ENCODE assay signal across 1 cellular context in the genomic region with DNA sequence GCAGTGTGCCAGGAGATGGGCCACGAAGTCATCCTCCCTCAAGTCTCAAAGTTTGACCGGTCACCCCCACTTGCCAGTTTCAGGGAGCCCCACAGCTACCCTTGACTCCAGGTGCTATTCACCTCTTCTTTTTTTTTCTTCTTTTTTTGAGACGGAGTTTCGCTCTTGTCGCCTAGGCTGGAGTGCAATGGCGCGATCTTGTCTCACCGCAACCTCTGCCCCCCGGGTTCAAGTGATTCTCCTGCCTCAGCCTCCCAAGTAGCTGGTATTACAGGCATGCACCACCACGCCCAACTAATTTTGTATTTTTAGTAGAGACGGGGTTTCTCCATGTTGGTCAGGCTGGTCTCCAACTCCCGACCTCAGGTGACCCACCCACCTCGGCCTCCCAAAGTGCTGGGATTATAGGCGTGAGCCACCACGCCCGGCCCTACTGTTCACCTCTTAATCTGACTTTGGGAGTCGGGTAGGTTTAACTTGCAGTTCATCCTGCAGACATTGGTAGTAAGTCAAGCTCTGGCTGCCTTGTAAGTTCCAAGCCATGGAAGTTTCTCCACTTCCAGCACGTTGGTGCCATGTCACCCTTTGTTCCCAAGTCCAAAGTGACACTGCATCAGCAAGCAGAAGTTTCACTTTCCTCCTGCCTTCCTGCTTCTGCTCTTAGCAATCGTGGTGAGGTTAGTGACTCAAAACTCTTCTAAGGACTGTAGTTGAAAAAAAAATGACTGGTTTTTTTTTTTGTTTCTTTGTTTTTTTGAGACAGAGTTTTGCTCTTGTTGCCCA.
TF ChIP-seq lines count a peak whose summit lies in the region.

No MANE protein-coding gene starts in this region.

TF ChIP-seq in GM12878, 131 proteins besides CTCF, POLR2A, EP300 and RAD21 (continues in another document):
- TF ChIP-seq, protein P1, sequence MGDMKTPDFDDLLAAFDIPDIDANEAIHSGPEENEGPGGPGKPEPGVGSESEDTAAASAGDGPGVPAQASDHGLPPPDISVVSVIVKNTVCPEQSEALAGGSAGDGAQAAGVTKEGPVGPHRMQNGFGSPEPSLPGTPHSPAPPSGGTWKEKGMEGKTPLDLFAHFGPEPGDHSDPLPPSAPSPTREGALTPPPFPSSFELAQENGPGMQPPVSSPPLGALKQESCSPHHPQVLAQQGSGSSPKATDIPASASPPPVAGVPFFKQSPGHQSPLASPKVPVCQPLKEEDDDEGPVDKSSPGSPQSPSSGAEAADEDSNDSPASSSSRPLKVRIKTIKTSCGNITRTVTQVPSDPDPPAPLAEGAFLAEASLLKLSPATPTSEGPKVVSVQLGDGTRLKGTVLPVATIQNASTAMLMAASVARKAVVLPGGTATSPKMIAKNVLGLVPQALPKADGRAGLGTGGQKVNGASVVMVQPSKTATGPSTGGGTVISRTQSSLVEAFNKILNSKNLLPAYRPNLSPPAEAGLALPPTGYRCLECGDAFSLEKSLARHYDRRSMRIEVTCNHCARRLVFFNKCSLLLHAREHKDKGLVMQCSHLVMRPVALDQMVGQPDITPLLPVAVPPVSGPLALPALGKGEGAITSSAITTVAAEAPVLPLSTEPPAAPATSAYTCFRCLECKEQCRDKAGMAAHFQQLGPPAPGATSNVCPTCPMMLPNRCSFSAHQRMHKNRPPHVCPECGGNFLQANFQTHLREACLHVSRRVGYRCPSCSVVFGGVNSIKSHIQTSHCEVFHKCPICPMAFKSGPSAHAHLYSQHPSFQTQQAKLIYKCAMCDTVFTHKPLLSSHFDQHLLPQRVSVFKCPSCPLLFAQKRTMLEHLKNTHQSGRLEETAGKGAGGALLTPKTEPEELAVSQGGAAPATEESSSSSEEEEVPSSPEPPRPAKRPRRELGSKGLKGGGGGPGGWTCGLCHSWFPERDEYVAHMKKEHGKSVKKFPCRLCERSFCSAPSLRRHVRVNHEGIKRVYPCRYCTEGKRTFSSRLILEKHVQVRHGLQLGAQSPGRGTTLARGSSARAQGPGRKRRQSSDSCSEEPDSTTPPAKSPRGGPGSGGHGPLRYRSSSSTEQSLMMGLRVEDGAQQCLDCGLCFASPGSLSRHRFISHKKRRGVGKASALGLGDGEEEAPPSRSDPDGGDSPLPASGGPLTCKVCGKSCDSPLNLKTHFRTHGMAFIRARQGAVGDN (IDR thresholded peaks at IDR 0.05) = peak; percentile 60; the same call in 1 of the 2 replicates
- peak; percentile 68; the same call in 1 of the 2 replicates for TF ChIP-seq STAT3 (IDR thresholded peaks at IDR 0.05; ENCODE audit: low read depth, low read length)
- TF ChIP-seq IRF4 (IDR thresholded peaks at IDR 0.05; ENCODE audit: low read depth, low read length) = peak; percentile 95
- TF ChIP-seq CBFB (IDR thresholded peaks at IDR 0.05; ENCODE audit: low read depth) = peak; percentile 78
- peak; percentile 22; the same call in 1 of the 2 replicates for TF ChIP-seq SMARCA5 (IDR thresholded peaks at IDR 0.05)
- peak; percentile 98 for TF ChIP-seq JUNB (IDR thresholded peaks at IDR 0.05)
- TF ChIP-seq, protein P2, sequence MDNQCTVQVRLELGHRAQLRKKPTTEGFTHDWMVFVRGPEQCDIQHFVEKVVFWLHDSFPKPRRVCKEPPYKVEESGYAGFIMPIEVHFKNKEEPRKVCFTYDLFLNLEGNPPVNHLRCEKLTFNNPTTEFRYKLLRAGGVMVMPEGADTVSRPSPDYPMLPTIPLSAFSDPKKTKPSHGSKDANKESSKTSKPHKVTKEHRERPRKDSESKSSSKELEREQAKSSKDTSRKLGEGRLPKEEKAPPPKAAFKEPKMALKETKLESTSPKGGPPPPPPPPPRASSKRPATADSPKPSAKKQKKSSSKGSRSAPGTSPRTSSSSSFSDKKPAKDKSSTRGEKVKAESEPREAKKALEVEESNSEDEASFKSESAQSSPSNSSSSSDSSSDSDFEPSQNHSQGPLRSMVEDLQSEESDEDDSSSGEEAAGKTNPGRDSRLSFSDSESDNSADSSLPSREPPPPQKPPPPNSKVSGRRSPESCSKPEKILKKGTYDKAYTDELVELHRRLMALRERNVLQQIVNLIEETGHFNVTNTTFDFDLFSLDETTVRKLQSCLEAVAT (IDR thresholded peaks at IDR 0.05) = peak; percentile 11; the same call in 1 of the 2 replicates
- TF ChIP-seq MEF2A (IDR thresholded peaks at IDR 0.05; ENCODE audit: insufficient read depth, low read depth, low read length) = peak; percentile 48
- peak; percentile 77 for TF ChIP-seq JUND (IDR thresholded peaks at IDR 0.05; ENCODE audit: low read depth, low read length)
- peak; percentile 99 for TF ChIP-seq EED (IDR thresholded peaks at IDR 0.05; ENCODE audit: low read depth)
- 0 out of 2 replicates have a peak, but pooled peaks have one; percentile 59 for TF ChIP-seq HDGF (IDR thresholded peaks at IDR 0.05)
- peak in 1 of 2 experiments; percentile 63; a peak in 1 of 4 replicates for TF ChIP-seq SRF (IDR thresholded peaks at IDR 0.05; ENCODE audit: low read depth in 2 of 2, low read length in 2 of 2)
- TF ChIP-seq, protein P3, sequence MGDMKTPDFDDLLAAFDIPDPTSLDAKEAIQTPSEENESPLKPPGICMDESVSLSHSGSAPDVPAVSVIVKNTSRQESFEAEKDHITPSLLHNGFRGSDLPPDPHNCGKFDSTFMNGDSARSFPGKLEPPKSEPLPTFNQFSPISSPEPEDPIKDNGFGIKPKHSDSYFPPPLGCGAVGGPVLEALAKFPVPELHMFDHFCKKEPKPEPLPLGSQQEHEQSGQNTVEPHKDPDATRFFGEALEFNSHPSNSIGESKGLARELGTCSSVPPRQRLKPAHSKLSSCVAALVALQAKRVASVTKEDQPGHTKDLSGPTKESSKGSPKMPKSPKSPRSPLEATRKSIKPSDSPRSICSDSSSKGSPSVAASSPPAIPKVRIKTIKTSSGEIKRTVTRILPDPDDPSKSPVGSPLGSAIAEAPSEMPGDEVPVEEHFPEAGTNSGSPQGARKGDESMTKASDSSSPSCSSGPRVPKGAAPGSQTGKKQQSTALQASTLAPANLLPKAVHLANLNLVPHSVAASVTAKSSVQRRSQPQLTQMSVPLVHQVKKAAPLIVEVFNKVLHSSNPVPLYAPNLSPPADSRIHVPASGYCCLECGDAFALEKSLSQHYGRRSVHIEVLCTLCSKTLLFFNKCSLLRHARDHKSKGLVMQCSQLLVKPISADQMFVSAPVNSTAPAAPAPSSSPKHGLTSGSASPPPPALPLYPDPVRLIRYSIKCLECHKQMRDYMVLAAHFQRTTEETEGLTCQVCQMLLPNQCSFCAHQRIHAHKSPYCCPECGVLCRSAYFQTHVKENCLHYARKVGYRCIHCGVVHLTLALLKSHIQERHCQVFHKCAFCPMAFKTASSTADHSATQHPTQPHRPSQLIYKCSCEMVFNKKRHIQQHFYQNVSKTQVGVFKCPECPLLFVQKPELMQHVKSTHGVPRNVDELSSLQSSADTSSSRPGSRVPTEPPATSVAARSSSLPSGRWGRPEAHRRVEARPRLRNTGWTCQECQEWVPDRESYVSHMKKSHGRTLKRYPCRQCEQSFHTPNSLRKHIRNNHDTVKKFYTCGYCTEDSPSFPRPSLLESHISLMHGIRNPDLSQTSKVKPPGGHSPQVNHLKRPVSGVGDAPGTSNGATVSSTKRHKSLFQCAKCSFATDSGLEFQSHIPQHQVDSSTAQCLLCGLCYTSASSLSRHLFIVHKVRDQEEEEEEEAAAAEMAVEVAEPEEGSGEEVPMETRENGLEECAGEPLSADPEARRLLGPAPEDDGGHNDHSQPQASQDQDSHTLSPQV (IDR thresholded peaks at IDR 0.05) = 0 out of 2 replicates have a peak, but pooled peaks have one; percentile 32
- TF ChIP-seq MXI1 (IDR thresholded peaks at IDR 0.05; ENCODE audit: low read depth, low read length) = peak; percentile 55
- TF ChIP-seq MEF2B (IDR thresholded peaks at IDR 0.05; ENCODE audit: partially characterized antibody, poor library complexity, severe bottlenecking) = peak; percentile 41
- TF ChIP-seq, protein P4, sequence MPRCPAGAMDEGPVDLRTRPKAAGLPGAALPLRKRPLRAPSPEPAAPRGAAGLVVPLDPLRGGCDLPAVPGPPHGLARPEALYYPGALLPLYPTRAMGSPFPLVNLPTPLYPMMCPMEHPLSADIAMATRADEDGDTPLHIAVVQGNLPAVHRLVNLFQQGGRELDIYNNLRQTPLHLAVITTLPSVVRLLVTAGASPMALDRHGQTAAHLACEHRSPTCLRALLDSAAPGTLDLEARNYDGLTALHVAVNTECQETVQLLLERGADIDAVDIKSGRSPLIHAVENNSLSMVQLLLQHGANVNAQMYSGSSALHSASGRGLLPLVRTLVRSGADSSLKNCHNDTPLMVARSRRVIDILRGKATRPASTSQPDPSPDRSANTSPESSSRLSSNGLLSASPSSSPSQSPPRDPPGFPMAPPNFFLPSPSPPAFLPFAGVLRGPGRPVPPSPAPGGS (IDR thresholded peaks at IDR 0.05; ENCODE audit: borderline replicate concordance, insufficient read depth, low read depth, low read length, poor library complexity, severe bottlenecking) = peak; percentile 74
- TF ChIP-seq IKZF1 (conservative IDR thresholded peaks at IDR 0.05) = peak; percentile 90
- TF ChIP-seq SPI1 (IDR thresholded peaks at IDR 0.05; ENCODE audit: borderline replicate concordance, insufficient read depth, low read depth, low read length) = peak; percentile 62; the same call in 1 of the 2 replicates
- peak; percentile 80; the same call in 1 of the 2 replicates for TF ChIP-seq FOXM1 (IDR thresholded peaks at IDR 0.05; ENCODE audit: low read depth, low read length)
- peak; percentile 28; the same call in 1 of the 2 replicates for TF ChIP-seq ZBED1 (IDR thresholded peaks at IDR 0.05; ENCODE audit: borderline replicate concordance)
- peak; percentile 59 to 67; a peak in 3 of 4 replicates for TF ChIP-seq BHLHE40 (IDR thresholded peaks at IDR 0.05; ENCODE audit: borderline replicate concordance in 1 of 2, low read depth in 2 of 2, low read length in 1 of 2)
- peak; percentile 82; the same call in 1 of the 2 replicates for TF ChIP-seq CREM (IDR thresholded peaks at IDR 0.05; ENCODE audit: low read depth)
- 0 out of 2 replicates have a peak, but pooled peaks have one; percentile 17 for TF ChIP-seq NR2F1 (conservative IDR thresholded peaks at IDR 0.05)
- TF ChIP-seq SP1 (IDR thresholded peaks at IDR 0.05; ENCODE audit: low read depth, low read length) = peak; percentile 52
- peak; percentile 53 for TF ChIP-seq ATF7 (IDR thresholded peaks at IDR 0.05; ENCODE audit: low read depth)
- TF ChIP-seq EGR1 (IDR thresholded peaks at IDR 0.05; ENCODE audit: borderline replicate concordance in 1 of 2, low read depth in 2 of 2, low read length in 2 of 2) = peak in 1 of 2 experiments; percentile 70; a peak in 1 of 3 replicates
- TF ChIP-seq PAX5 (IDR thresholded peaks at IDR 0.05; ENCODE audit: borderline replicate concordance, low read depth, low read length) = peak; percentile 86
- peak; percentile 30; the same call in 1 of the 2 replicates for TF ChIP-seq TCF3 (IDR thresholded peaks at IDR 0.05; ENCODE audit: borderline replicate concordance, insufficient read depth, low read depth, low read length)
- TF ChIP-seq NFIC (IDR thresholded peaks at IDR 0.05; ENCODE audit: low read depth, low read length) = peak; percentile 92
- TF ChIP-seq, protein P5, sequence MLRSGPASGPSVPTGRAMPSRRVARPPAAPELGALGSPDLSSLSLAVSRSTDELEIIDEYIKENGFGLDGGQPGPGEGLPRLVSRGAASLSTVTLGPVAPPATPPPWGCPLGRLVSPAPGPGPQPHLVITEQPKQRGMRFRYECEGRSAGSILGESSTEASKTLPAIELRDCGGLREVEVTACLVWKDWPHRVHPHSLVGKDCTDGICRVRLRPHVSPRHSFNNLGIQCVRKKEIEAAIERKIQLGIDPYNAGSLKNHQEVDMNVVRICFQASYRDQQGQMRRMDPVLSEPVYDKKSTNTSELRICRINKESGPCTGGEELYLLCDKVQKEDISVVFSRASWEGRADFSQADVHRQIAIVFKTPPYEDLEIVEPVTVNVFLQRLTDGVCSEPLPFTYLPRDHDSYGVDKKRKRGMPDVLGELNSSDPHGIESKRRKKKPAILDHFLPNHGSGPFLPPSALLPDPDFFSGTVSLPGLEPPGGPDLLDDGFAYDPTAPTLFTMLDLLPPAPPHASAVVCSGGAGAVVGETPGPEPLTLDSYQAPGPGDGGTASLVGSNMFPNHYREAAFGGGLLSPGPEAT (IDR thresholded peaks at IDR 0.05; ENCODE audit: low read depth) = peak; percentile 76; the same call in 1 of the 2 replicates
- TF ChIP-seq, protein P6, sequence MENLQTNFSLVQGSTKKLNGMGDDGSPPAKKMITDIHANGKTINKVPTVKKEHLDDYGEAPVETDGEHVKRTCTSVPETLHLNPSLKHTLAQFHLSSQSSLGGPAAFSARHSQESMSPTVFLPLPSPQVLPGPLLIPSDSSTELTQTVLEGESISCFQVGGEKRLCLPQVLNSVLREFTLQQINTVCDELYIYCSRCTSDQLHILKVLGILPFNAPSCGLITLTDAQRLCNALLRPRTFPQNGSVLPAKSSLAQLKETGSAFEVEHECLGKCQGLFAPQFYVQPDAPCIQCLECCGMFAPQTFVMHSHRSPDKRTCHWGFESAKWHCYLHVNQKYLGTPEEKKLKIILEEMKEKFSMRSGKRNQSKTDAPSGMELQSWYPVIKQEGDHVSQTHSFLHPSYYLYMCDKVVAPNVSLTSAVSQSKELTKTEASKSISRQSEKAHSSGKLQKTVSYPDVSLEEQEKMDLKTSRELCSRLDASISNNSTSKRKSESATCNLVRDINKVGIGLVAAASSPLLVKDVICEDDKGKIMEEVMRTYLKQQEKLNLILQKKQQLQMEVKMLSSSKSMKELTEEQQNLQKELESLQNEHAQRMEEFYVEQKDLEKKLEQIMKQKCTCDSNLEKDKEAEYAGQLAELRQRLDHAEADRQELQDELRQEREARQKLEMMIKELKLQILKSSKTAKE (IDR thresholded peaks at IDR 0.05; ENCODE audit: low read depth, poor library complexity, severe bottlenecking) = peak; percentile 39
- TF ChIP-seq IKZF2 (IDR thresholded peaks at IDR 0.05) = peak; percentile 97
- peak; percentile 26; the same call in 1 of the 2 replicates for TF ChIP-seq DPF2 (IDR thresholded peaks at IDR 0.05)
- TF ChIP-seq ZNF384 (IDR thresholded peaks at IDR 0.05; ENCODE audit: borderline replicate concordance, low read depth, low read length) = peak; percentile 91
- TF ChIP-seq RUNX3 (IDR thresholded peaks at IDR 0.05; ENCODE audit: low read length) = peak; percentile 92
- TF ChIP-seq SMAD5 (IDR thresholded peaks at IDR 0.05; ENCODE audit: low read depth) = 0 out of 2 replicates have a peak, but pooled peaks have one; percentile 19
- TF ChIP-seq, protein P7, sequence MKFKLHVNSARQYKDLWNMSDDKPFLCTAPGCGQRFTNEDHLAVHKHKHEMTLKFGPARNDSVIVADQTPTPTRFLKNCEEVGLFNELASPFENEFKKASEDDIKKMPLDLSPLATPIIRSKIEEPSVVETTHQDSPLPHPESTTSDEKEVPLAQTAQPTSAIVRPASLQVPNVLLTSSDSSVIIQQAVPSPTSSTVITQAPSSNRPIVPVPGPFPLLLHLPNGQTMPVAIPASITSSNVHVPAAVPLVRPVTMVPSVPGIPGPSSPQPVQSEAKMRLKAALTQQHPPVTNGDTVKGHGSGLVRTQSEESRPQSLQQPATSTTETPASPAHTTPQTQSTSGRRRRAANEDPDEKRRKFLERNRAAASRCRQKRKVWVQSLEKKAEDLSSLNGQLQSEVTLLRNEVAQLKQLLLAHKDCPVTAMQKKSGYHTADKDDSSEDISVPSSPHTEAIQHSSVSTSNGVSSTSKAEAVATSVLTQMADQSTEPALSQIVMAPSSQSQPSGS (IDR thresholded peaks at IDR 0.05; ENCODE audit: low read length) = peak; percentile 79
- peak; percentile 76; the same call in 1 of the 2 replicates for TF ChIP-seq PML (IDR thresholded peaks at IDR 0.05; ENCODE audit: low read length)
- TF ChIP-seq BCL11A (IDR thresholded peaks at IDR 0.05; ENCODE audit: low read depth, low read length) = peak; percentile 93
- peak in 1 of 2 experiments; percentile 99; a peak in 2 of 4 replicates for TF ChIP-seq ETV6 (conservative IDR thresholded peaks at IDR 0.05 in 1 of 2, IDR thresholded peaks at IDR 0.05 in 1 of 2; ENCODE audit: borderline replicate concordance in 1 of 2, low read depth in 1 of 2)
- peak; percentile 56; the same call in 1 of the 2 replicates for TF ChIP-seq MTA2 (IDR thresholded peaks at IDR 0.05; ENCODE audit: low read depth)
